ENCODE assay signal across 8 cellular contexts in the genomic region with DNA sequence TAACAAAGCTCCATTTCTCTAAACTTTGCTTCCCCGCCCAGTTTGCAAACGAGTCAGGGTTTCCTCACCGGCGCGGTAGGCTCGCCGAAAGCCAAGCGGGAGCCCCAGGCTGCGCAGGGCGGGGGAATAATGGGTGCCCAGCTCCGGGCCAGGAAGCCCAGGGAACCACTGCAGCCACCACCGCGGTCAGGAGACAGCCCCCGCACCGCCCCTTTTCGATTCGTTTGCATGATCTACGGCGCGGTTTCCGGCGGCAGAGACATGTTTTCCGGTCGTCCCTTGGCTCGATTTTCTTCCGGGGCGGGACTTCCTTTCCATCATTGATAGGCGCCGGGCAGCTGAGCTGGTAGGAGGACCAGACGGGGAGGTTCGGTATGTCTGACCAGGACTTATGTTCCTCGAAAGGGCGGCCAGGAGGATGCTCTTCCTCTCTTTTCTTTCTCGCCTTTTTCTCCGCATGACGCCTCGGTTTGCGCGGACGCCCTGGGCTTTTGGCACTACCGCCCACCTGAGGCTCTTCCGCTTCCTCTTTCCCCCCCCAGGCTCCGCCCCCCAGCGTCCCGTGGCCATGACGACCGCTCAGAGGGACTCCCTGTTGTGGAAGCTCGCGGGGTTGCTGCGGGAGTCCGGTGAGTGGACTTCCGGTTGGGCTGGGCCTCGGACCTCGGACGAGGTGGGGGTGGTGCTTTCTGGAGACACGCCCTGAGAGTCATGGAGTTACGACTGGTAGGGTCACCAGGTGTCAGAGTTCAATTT. TPM values are rescaled to one million over a fixed set of nuclear protein-coding genes. Genes with fewer than 3 reads are reported as not detected.
DNase-seq lines count a peak whose midpoint lies in the region; ATAC-seq and TF ChIP-seq lines count a peak whose summit lies in the region.

STK11IP (plus strand) TSS at position 306 of the 756 bp plus-strand sequence; CDS start at position 569, 263 bp downstream.

- H3K27me3 Mint-ChIP-seq in activated T-helper 2 cell treated with anti-CD3 and anti-CD28 coated beads, Interferon-gamma antibody, Interleukin-2, Interleukin-4, amounts not matched to agents 10 μg/mL and 5 μg/mL and 100 μg/mL, durations not matched to agents 14 hours and 24 hours and 36 hours (ENCODE audit: low read depth): no peaks in the 10 kb centered on the region
- peaks cover 0 to 9% (median 6%) of the 10 kb centered on the region in 5 donors for H3K27me3 Mint-ChIP-seq in naive thymus-derived CD8-positive, alpha-beta T cell

- no peaks in the 10 kb centered on the region for H3K4me1 ChIP-seq in RWPE2 (ENCODE audit: insufficient read depth, poor library complexity, severe bottlenecking)

- intact Hi-C loops in activated T-helper 2 cell treated with anti-CD3 and anti-CD28 coated beads, Interferon-gamma antibody, Interleukin-2, Interleukin-4, amounts not matched to agents 10 μg/mL and 5 μg/mL and 100 μg/mL, durations not matched to agents 14 hours and 24 hours and 36 hours (cut with micrococcal nuclease): loop anchor here (1.0 to 5.0 kb wide), 6 partner anchors 45 to 420 kb away; partner anchors contain the start of genes CHPF, CNPPD1, GMPPA and RETREG2

- POLR2A ChIA-PET in naive thymus-derived CD8-positive, alpha-beta T cell (lab: Charles Lee): interaction anchor here (0.6 to 1.2 kb wide), 2 partner anchors 40 to 1281 kb away, joined by 3 read pairs; no protein-coding TSS in a partner anchor

- peak within 1 kb of the TSS; percentile 90 for H3K27ac Mint-ChIP-seq in activated T-helper 2 cell treated with anti-CD3 and anti-CD28 coated beads, Interferon-gamma antibody, Interleukin-2, Interleukin-4, amounts not matched to agents 10 μg/mL and 5 μg/mL and 100 μg/mL, durations not matched to agents 14 hours and 24 hours and 36 hours
- H3K27ac Mint-ChIP-seq in naive thymus-derived CD8-positive, alpha-beta T cell: peak within 1 kb of the TSS; percentile 90 to 99 (median 96)

- peak within 1 kb of the TSS; percentile 93 for H3K4me3 Mint-ChIP-seq in activated T-helper 2 cell treated with anti-CD3 and anti-CD28 coated beads, Interferon-gamma antibody, Interleukin-2, Interleukin-4, amounts not matched to agents 10 μg/mL and 5 μg/mL and 100 μg/mL, durations not matched to agents 14 hours and 24 hours and 36 hours (ENCODE audit: low read depth)
- H3K4me3 Mint-ChIP-seq in naive thymus-derived CD8-positive, alpha-beta T cell: peak within 1 kb of the TSS; percentile 93 to 99 (median 96)

- ATAC-seq in RWPE2 (ENCODE audit: low read depth): peak; percentile 95
- ATAC-seq in naive thymus-derived CD8-positive, alpha-beta T cell: peak; percentile 91

- no peaks in the 10 kb centered on the region for H3K27me3 ChIP-seq in RWPE2 (ENCODE audit: insufficient read depth, poor library complexity, severe bottlenecking)

- H3K9me3 ChIP-seq in RWPE2 (ENCODE audit: severe bottlenecking): no peaks in the 10 kb centered on the region

- DNase-seq in EH (ENCODE audit: low read depth): peak; percentile 98
- peak; percentile 95 for DNase-seq in H4 (ENCODE audit: low spot score)
- DNase-seq in LoVo (ENCODE audit: low spot score): peak; percentile 95
- DNase-seq in RWPE2 (ENCODE audit: low spot score): peak; percentile 98
- DNase-seq in activated T-helper 2 cell treated with anti-CD3 and anti-CD28 coated beads, Interferon-gamma antibody, Interleukin-2, Interleukin-4, amounts not matched to agents 10 μg/mL and 5 μg/mL and 100 μg/mL, durations not matched to agents 14 hours and 24 hours and 36 hours (ENCODE audit: low spot score): peak; percentile 89
- DNase-seq in fibroblast of mammary gland (ENCODE audit: low read depth): peak; percentile 96
- peak; percentile 76 to 93 (median 88) for DNase-seq in naive thymus-derived CD8-positive, alpha-beta T cell
- peak; percentile 75 to 96 (median 87) for DNase-seq in stimulated activated naive CD4-positive, alpha-beta T cell (lab: John Stamatoyannopoulos, UW)

- H3K36me3 Mint-ChIP-seq in activated T-helper 2 cell treated with anti-CD3 and anti-CD28 coated beads, Interferon-gamma antibody, Interleukin-2, Interleukin-4, amounts not matched to agents 10 μg/mL and 5 μg/mL and 100 μg/mL, durations not matched to agents 14 hours and 24 hours and 36 hours (ENCODE audit: low read depth): peaks cover 21% of the 10 kb centered on the region
- peaks cover 0 to 21% (median 11%) of the 10 kb centered on the region in 3 donors for H3K36me3 Mint-ChIP-seq in naive thymus-derived CD8-positive, alpha-beta T cell

- H3K36me3 ChIP-seq in RWPE2 (ENCODE audit: low read depth): no peaks in the 10 kb centered on the region

- peak within 1 kb of the TSS; percentile 75 for H3K27ac ChIP-seq in RWPE2 (ENCODE audit: poor library complexity, severe bottlenecking)

- no peak for TF ChIP-seq CTCF in RWPE2 (IDR thresholded peaks at IDR 0.05; ENCODE audit: poor library complexity, severe bottlenecking)
- TF ChIP-seq CTCF in fibroblast of mammary gland (conservative IDR thresholded peaks at IDR 0.05; ENCODE audit: control insufficient read depth, insufficient read depth, low read depth, low read length): no peak

- no peaks in the 10 kb centered on the region for H3K9me3 Mint-ChIP-seq in activated T-helper 2 cell treated with anti-CD3 and anti-CD28 coated beads, Interferon-gamma antibody, Interleukin-2, Interleukin-4, amounts not matched to agents 10 μg/mL and 5 μg/mL and 100 μg/mL, durations not matched to agents 14 hours and 24 hours and 36 hours
- H3K9me3 Mint-ChIP-seq in naive thymus-derived CD8-positive, alpha-beta T cell: no peaks in the 10 kb centered on the region

- H3K4me1 Mint-ChIP-seq in activated T-helper 2 cell treated with anti-CD3 and anti-CD28 coated beads, Interferon-gamma antibody, Interleukin-2, Interleukin-4, amounts not matched to agents 10 μg/mL and 5 μg/mL and 100 μg/mL, durations not matched to agents 14 hours and 24 hours and 36 hours (ENCODE audit: low read depth): peaks cover 18% of the 10 kb centered on the region
- peaks cover 7 to 23% (median 22%) of the 10 kb centered on the region in 4 donors for H3K4me1 Mint-ChIP-seq in naive thymus-derived CD8-positive, alpha-beta T cell

- peak within 1 kb of the TSS; percentile 63 for H3K4me3 ChIP-seq in RWPE2 (ENCODE audit: severe bottlenecking)
- H3K4me3 ChIP-seq in fibroblast of mammary gland (ENCODE audit: control insufficient read depth, low read depth, low read length): peak within 1 kb of the TSS; percentile 90

RNA-seq across cellular contexts. Expression of gene STK11IP, which starts in this region (rescaled TPM):
- 5.4 and 8.7 TPM in 2 replicates for total RNA-seq in H4 (2014; rRNA removed; shearing (Covaris generic))
- 32.5 and 38.1 TPM in 2 replicates for total RNA-seq in activated T-helper 2 cell treated with anti-CD3 and anti-CD28 coated beads, Interferon-gamma antibody, Interleukin-2, Interleukin-4, amounts not matched to agents 10 μg/mL and 5 μg/mL and 100 μg/mL, durations not matched to agents 14 hours and 24 hours and 36 hours
- total RNA-seq in naive thymus-derived CD8-positive, alpha-beta T cell: 10 to 100 TPM; 42.7 to 50.2 TPM
- 1 to 10 TPM; 5.4 to 9.3 (median 6.6) TPM for polyA plus RNA-seq in naive thymus-derived CD8-positive, alpha-beta T cell

Comparison
In these comparisons a context has a peak if more than half of its experiments do, and no peak if none do; other contexts are left out.
1. Peak in every context shown above with its lines: DNase-seq, ATAC-seq, H3K4me3 ChIP-seq and H3K27ac ChIP-seq.